23 cellular contexts compared by ENCODE assay signal in the genomic region with DNA sequence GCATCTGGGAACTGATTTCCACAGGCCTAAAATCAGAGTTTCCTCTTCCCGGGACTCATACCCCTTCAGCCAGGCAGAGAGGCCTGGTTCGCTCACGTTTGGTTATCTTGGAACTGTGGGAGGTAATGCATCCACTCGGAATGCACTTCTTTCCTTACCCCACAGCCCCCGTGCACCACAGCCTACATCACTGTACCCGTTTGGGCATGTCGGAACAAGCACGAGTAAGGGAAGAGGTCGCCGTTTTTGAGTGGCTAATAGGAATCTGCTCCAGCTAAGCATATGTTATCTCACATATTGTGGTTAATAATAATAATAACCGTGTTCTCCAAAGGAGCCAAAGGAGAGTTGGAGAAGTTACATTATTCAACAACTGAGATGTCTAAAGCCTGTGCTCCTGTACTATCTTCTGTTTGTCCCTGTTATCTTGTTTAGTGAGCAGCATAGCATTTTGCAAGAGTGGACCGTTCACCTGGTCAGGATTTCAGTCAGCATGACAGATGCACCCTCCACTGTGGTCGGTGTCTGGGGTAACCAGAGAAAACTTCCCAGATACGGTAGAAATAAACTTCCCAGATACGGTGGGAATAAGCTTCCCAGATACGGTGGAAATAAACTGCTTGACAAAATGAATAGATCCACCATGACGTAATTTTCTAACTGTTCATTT.
DNase-seq lines count a peak whose midpoint lies in the region; ATAC-seq and TF ChIP-seq lines count a peak whose summit lies in the region.
"Had no signal": no experiment of that assay in that cellular context is flagged by ENCODE, and none has a peak within 500 bp of the region (broad histone marks: within the 10 kb centered on the region; RNA-seq: fewer than 3 reads in every experiment).

No MANE protein-coding gene starts in this region.

- H4K20me1 ChIP-seq in H9 (ENCODE audit: control insufficient read depth, insufficient read depth, insufficient read length) = no peaks in the 10 kb centered on the region
- H4K20me1 ChIP-seq: BLaER1 had no signal

- H3K4me3 ChIP-seq in liver (ENCODE audit: low read depth in 1 of 3, low read length in 3 of 3) = no peak overlapping the region
- H3K4me3 ChIP-seq in body of pancreas = no peak overlapping the region
- no peak overlapping the region for H3K4me3 ChIP-seq in gastroesophageal sphincter
- H3K4me3 ChIP-seq: A549, BLaER1, GM12878, SK-N-MC had no signal

- TF ChIP-seq POLR2A in body of pancreas (IDR thresholded peaks at IDR 0.05) = no peak
- no peak for TF ChIP-seq POLR2A in gastroesophageal sphincter (IDR thresholded peaks at IDR 0.05)

- H3K4me2 ChIP-seq in H9 (ENCODE audit: insufficient read depth, insufficient read length, low read length) = no peak overlapping the region
- H3K4me2 ChIP-seq: A549, BLaER1 had no signal

- H2AK5ac ChIP-seq in H9 (ENCODE audit: insufficient read length, low read length) = no peak overlapping the region

- WGBS in H9 (ENCODE audit: extremely low coverage, insufficient read length, low lambda C conversion rate) = no CpG with 5 or more reads among the region's 17 CpGs
- WGBS in liver = 46% methylated on average over 17 of the region's 17 CpGs
- WGBS in body of pancreas, 2 donors = 80 to 89% methylated on average over 17 of the region's 17 CpGs
- WGBS in gastroesophageal sphincter (ENCODE audit: low coverage in 1 of 2), 2 donors = 91 to 94% methylated on average over 11 to 13 of the region's 17 CpGs

- no peak overlapping the region for H3K18ac ChIP-seq in H9 (ENCODE audit: insufficient read length, low read depth, low read length)

- H3K27me3 ChIP-seq in H9 (ENCODE audit: insufficient read depth, low read length) (no peaks in the 10 kb centered on the region), liver (ENCODE audit: control insufficient read depth in 4 of 4, insufficient read depth in 4 of 4, low read length in 3 of 4) (no peaks in the 10 kb centered on the region), body of pancreas (no peaks in the 10 kb centered on the region), gastroesophageal sphincter (no peaks in the 10 kb centered on the region)
- H3K27me3 ChIP-seq: BLaER1 had no signal

- no peaks in the 10 kb centered on the region for H3K9me3 Mint-ChIP-seq in H9
- no peaks in the 10 kb centered on the region for H3K9me3 Mint-ChIP-seq in activated naive CD4-positive, alpha-beta T cell treated with anti-CD3 and anti-CD28 coated beads, Interleukin-2, amount 50 U/mL, for 72 hours
- H3K9me3 Mint-ChIP-seq: CD4-positive, alpha-beta memory T cell had no signal

- H2BK15ac ChIP-seq in H9 (ENCODE audit: low read depth, low read length) = no peak overlapping the region

- H3T11ph ChIP-seq in H9 (ENCODE audit: low read length) = no peak overlapping the region

- H3K79me2 ChIP-seq in H9 (ENCODE audit: insufficient read depth, low read length) = no peaks in the 10 kb centered on the region

- H2BK12ac ChIP-seq in H9 (ENCODE audit: insufficient read length, low read depth, low read length) = no peak overlapping the region

- H3K27ac ChIP-seq in H9 (ENCODE audit: insufficient read length, low read depth, low read length) (no peak overlapping the region), cingulate gyrus (ENCODE audit: low read depth, low read length) (peak overlapping the region; percentile 39), liver (ENCODE audit: low read depth in 1 of 2, low read length in 2 of 2) (peak overlapping the region; percentile 86 to 92), body of pancreas (no peak overlapping the region), gastroesophageal sphincter (no peak overlapping the region)
- H3K27ac ChIP-seq: A549, BLaER1, SK-N-MC had no signal

- DNase-seq in H9 = peak; percentile 20
- peak; percentile 63 for DNase-seq in NCI-H2171 treated with DMSO at 0.1 percent for 48 hours (lab: John Stamatoyannopoulos, UW)
- DNase-seq in activated naive CD4-positive, alpha-beta T cell treated with anti-CD3 and anti-CD28 coated beads, Interleukin-2, amount 50 U/mL, for 72 hours (ENCODE audit: low spot score in 2 of 2) = no peak
- DNase-seq in body of pancreas = no peak
- DNase-seq: CD4-positive, alpha-beta memory T cell; DMS53; EL; GOT3; KG1; NCI-H1436; NCI-H2029 treated with DMSO at 0.1 percent for 48 hours; NCI-H510A; NCI-H82; OCI-M1; Right ventricle myocardium superior had no signal

- no peak overlapping the region for H3K56ac ChIP-seq in H9 (ENCODE audit: insufficient read length, low read depth, low read length)

- H3K4ac ChIP-seq in H9 (ENCODE audit: low read depth, low read length) = no peak overlapping the region

- no peak overlapping the region for H2BK20ac ChIP-seq in H9 (ENCODE audit: low read depth, low read length, poor library complexity, severe bottlenecking)

- peak overlapping the region in 2 of 3 experiments; percentile 71 to 77; a peak in 2 of 7 replicates for H3K27ac Mint-ChIP-seq in H9
- no peak overlapping the region for H3K27ac Mint-ChIP-seq in activated naive CD4-positive, alpha-beta T cell treated with anti-CD3 and anti-CD28 coated beads, Interleukin-2, amount 50 U/mL, for 72 hours
- H3K27ac Mint-ChIP-seq: CD4-positive, alpha-beta memory T cell had no signal

- no peak for TF ChIP-seq EP300 in gastroesophageal sphincter (IDR thresholded peaks at IDR 0.05)

- no peak for ATAC-seq in activated naive CD4-positive, alpha-beta T cell treated with anti-CD3 and anti-CD28 coated beads, Interleukin-2, amount 50 U/mL, for 72 hours
- ATAC-seq in GM19324 (IDR thresholded peaks at IDR 0.05; ENCODE audit: low FRiP score, unreplicated experiment) (no peak), body of pancreas (no peak), gastroesophageal sphincter (no peak)
- ATAC-seq: A549, GM12878 had no signal

- H3K79me1 ChIP-seq in H9 (ENCODE audit: insufficient read depth, low read depth, low read length, poor library complexity, severe bottlenecking) = no peaks in the 10 kb centered on the region

- peaks cover 0 to 4% of the 10 kb centered on the region in 2 experiments; a peak in 1 of 4 replicates for H3K4me1 Mint-ChIP-seq in H9
- H3K4me1 Mint-ChIP-seq: CD4-positive, alpha-beta memory T cell had no signal

- TF ChIP-seq CTCF in H9 (conservative IDR thresholded peaks at IDR 0.05) = no peak
- TF ChIP-seq CTCF in liver (IDR thresholded peaks at IDR 0.05; ENCODE audit: low read depth, low read length, missing input control) = no peak
- no peak for TF ChIP-seq CTCF in body of pancreas (IDR thresholded peaks at IDR 0.05)
- TF ChIP-seq CTCF in gastroesophageal sphincter (IDR thresholded peaks at IDR 0.05) = no peak

- H3K9me3 ChIP-seq in H9 (ENCODE audit: control insufficient read depth, low read depth, low read length) = no peaks in the 10 kb centered on the region
- no peaks in the 10 kb centered on the region for H3K9me3 ChIP-seq in liver (ENCODE audit: control insufficient read depth in 4 of 4, low read length in 3 of 4)
- no peaks in the 10 kb centered on the region for H3K9me3 ChIP-seq in body of pancreas
- no peaks in the 10 kb centered on the region for H3K9me3 ChIP-seq in gastroesophageal sphincter
- H3K9me3 ChIP-seq: A549, BLaER1 had no signal

- no peak overlapping the region for H4K91ac ChIP-seq in H9 (ENCODE audit: insufficient read length, low read depth, low read length)

- H2BK5ac ChIP-seq in H9 (ENCODE audit: insufficient read length, low read length) = no peak overlapping the region

- H3K36me3 Mint-ChIP-seq in H9 (ENCODE audit: insufficient read depth in 1 of 3, low read depth in 3 of 3) = no peaks in the 10 kb centered on the region
- peaks cover 0 to 4% of the 10 kb centered on the region in 2 donors for H3K36me3 Mint-ChIP-seq in activated naive CD4-positive, alpha-beta T cell treated with anti-CD3 and anti-CD28 coated beads, Interleukin-2, amount 50 U/mL, for 72 hours

- H3K9ac ChIP-seq in H9 (ENCODE audit: extremely low read depth, insufficient read length, low read length) (no peak overlapping the region), liver (ENCODE audit: low read depth in 1 of 2, low read length in 2 of 2) (peak overlapping the region in 1 of 2 donors; percentile 69)
- H3K9ac ChIP-seq: BLaER1 had no signal

- no peak overlapping the region for H2BK120ac ChIP-seq in H9 (ENCODE audit: low read depth, low read length, poor library complexity, severe bottlenecking)

- no peak overlapping the region for H4K8ac ChIP-seq in H9 (replicated peaks; ENCODE audit: insufficient read length, low read depth, low read length)

- H4K5ac ChIP-seq in H9 (ENCODE audit: insufficient read length, low read depth, low read length) = no peak overlapping the region

- H3K4me3 Mint-ChIP-seq in H9 = no peak overlapping the region
- H3K4me3 Mint-ChIP-seq: CD4-positive, alpha-beta memory T cell had no signal

- H3K27me3 Mint-ChIP-seq in H9 (ENCODE audit: low read depth) = no peaks in the 10 kb centered on the region
- H3K27me3 Mint-ChIP-seq: CD4-positive, alpha-beta memory T cell had no signal

- H3K23ac ChIP-seq in H9 (ENCODE audit: insufficient read length, low read depth, low read length) = no peak overlapping the region

- no peak overlapping the region for H2AFZ ChIP-seq in H9 (ENCODE audit: low read length)

- intact Hi-C loops in body of pancreas (cut with DNase I) = no loop called here

- peak; percentile 39 to 55 for TF ChIP-seq RAD21 in liver (IDR thresholded peaks at IDR 0.05)

- no peaks in the 10 kb centered on the region for H3K4me1 ChIP-seq in H9 (ENCODE audit: insufficient read depth, low read length)
- peaks cover 10 to 62% (median 16%) of the 10 kb centered on the region in 4 donors for H3K4me1 ChIP-seq in liver (ENCODE audit: control insufficient read depth in 4 of 4, insufficient read depth in 4 of 4, low read length in 3 of 4)
- no peaks in the 10 kb centered on the region for H3K4me1 ChIP-seq in body of pancreas
- no peaks in the 10 kb centered on the region for H3K4me1 ChIP-seq in gastroesophageal sphincter
- H3K4me1 ChIP-seq: A549 had no signal

- H3K23me2 ChIP-seq in H9 (ENCODE audit: insufficient read length, low read depth, low read length, poor library complexity, severe bottlenecking) = no peaks in the 10 kb centered on the region

- H3K14ac ChIP-seq in H9 (ENCODE audit: insufficient read depth, low read length) = no peak overlapping the region

- no peaks in the 10 kb centered on the region for H3K36me3 ChIP-seq in liver (ENCODE audit: control insufficient read depth in 4 of 4, insufficient read depth in 3 of 4, low read depth in 1 of 4, low read length in 3 of 4)
- no peaks in the 10 kb centered on the region for H3K36me3 ChIP-seq in body of pancreas (replicated peaks in 1 of 2; ENCODE audit: insufficient read depth in 1 of 2, low read depth in 2 of 2)
- H3K36me3 ChIP-seq in gastroesophageal sphincter = peaks cover 0 to 6% of the 10 kb centered on the region in 2 donors
- H3K36me3 ChIP-seq: BLaER1 had no signal

TF ChIP-seq in liver, 16 proteins besides CTCF, POLR2A, EP300 and RAD21 (continues in another document):
- TF ChIP-seq, protein P1, sequence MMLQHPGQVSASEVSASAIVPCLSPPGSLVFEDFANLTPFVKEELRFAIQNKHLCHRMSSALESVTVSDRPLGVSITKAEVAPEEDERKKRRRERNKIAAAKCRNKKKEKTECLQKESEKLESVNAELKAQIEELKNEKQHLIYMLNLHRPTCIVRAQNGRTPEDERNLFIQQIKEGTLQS (IDR thresholded peaks at IDR 0.05) = no peak

Comparison
In these comparisons a context has a peak if more than half of its experiments do, and no peak if none do; other contexts are left out.
1. DNase-seq: peak in H9 (single experiment) and NCI-H2171 treated with DMSO at 0.1 percent for 48 hours (single experiment); none in activated naive CD4-positive, alpha-beta T cell treated with anti-CD3 and anti-CD28 coated beads, Interleukin-2, amount 50 U/mL, for 72 hours (0 of 2) and body of pancreas (0 of 4).
2. H3K27ac ChIP-seq: peak in cingulate gyrus (single experiment) and liver (2 of 2); none in H9 (single experiment), body of pancreas (0 of 4) and gastroesophageal sphincter (0 of 4).
3. H3K27ac Mint-ChIP-seq: peak in H9 (2 of 3); none in activated naive CD4-positive, alpha-beta T cell treated with anti-CD3 and anti-CD28 coated beads, Interleukin-2, amount 50 U/mL, for 72 hours (0 of 2).